8 cellular contexts compared by ENCODE assay signal in the genomic region with DNA sequence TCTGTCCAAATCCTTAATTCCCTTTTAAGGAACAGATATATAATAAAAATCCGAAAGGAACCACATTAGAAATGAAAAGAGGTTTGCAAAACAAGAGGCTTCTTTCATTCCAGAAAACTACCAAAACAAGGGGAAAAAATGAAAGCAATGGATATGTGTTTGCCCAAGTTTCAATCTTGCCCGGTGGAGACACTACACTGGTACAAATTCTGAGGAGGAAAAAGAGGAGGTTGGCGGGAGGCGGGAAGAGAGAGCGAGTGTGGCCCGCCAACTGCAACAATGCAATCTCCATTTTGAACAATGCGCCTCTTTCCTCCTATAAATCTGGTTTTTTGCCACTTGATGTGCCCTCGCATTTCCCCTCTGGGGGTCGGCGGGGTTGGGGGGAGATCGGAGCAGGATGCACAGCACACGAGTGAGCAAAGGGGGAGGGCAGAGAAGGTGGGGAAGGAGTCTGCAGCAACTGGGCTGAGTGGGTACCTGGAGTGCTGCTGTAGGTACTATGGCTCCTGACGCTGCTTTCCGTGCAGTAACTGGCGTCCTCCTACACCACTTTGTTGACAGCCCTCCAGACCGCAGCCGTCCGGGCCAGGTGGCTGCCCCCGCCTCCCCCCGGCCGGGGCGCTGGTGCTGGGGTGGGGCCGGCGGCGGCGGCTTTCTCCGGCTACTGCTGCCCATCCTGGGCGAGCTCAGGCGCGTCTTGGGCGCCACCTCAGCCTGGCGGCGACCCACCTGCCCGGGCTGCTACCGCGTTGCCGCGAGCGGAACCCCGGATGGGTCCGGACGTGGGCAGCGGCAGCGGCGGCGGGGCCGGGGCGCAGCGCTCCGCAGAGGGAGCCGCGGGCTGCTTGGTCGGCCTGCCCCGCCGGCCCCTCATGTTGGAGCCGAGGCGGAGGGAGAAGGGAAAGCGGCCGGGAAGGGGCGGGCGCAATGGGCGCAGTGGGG.
DNase-seq lines count a peak whose midpoint lies in the region; ATAC-seq and TF ChIP-seq lines count a peak whose summit lies in the region.

No MANE protein-coding gene starts in this region.

- WGBS in upper lobe of left lung, 2 donors, result 1 to 2% methylated on average over 15 to 48 of the region's 62 CpGs

- peaks cover 37% of the 10 kb centered on the region for H3K36me3 Mint-ChIP-seq in activated T-helper 2 cell treated with anti-CD3 and anti-CD28 coated beads, Interferon-gamma antibody, Interleukin-2, Interleukin-4, amounts not matched to agents 10 μg/mL and 5 μg/mL and 100 μg/mL, durations not matched to agents 14 hours and 24 hours and 36 hours (ENCODE audit: low read depth)

- no peak for TF ChIP-seq EP300 in upper lobe of left lung (IDR thresholded peaks at IDR 0.05)

- DNase-seq in EH (ENCODE audit: low read depth) (peak; percentile 67), H7 (peak; percentile 84), M059J (ENCODE audit: low read depth) (peak; percentile 80), globus pallidus (ENCODE audit: low spot score) (peak; percentile 74), upper lobe of left lung (peak; percentile 87 to 94), NCI-H2029 (lab: John Stamatoyannopoulos, UW) (no peak)
- peak; percentile 80 for DNase-seq in activated T-helper 2 cell treated with anti-CD3 and anti-CD28 coated beads, Interferon-gamma antibody, Interleukin-2, Interleukin-4, amounts not matched to agents 10 μg/mL and 5 μg/mL and 100 μg/mL, durations not matched to agents 14 hours and 24 hours and 36 hours (ENCODE audit: low spot score)

- peak overlapping the region; percentile 85 for H3K4me3 Mint-ChIP-seq in activated T-helper 2 cell treated with anti-CD3 and anti-CD28 coated beads, Interferon-gamma antibody, Interleukin-2, Interleukin-4, amounts not matched to agents 10 μg/mL and 5 μg/mL and 100 μg/mL, durations not matched to agents 14 hours and 24 hours and 36 hours (ENCODE audit: low read depth)

- H3K4me2 ChIP-seq in parathyroid adenoma (ENCODE audit: low read length), result peak overlapping the region; percentile 61

- no peaks in the 10 kb centered on the region for H3K9me3 Mint-ChIP-seq in activated T-helper 2 cell treated with anti-CD3 and anti-CD28 coated beads, Interferon-gamma antibody, Interleukin-2, Interleukin-4, amounts not matched to agents 10 μg/mL and 5 μg/mL and 100 μg/mL, durations not matched to agents 14 hours and 24 hours and 36 hours

- peak; percentile 58 to 74 for ATAC-seq in upper lobe of left lung (ENCODE audit: low FRiP score in 2 of 2)

- H3K9me3 ChIP-seq in parathyroid adenoma (ENCODE audit: control insufficient read depth, low read length), result no peaks in the 10 kb centered on the region
- H3K9me3 ChIP-seq in upper lobe of left lung, result no peaks in the 10 kb centered on the region

- H3K4me1 ChIP-seq in parathyroid adenoma (peaks cover 11% of the 10 kb centered on the region), upper lobe of left lung (peaks cover 4 to 41% (median 20%) of the 10 kb centered on the region in 4 donors)

- H3K4me3 ChIP-seq in H7 (ENCODE audit: insufficient read depth, low read depth, low read length), result peak overlapping the region; percentile 73
- H3K4me3 ChIP-seq in parathyroid adenoma (ENCODE audit: low read depth, low read length), result peak overlapping the region; percentile 42
- peak overlapping the region; percentile 45 to 76 (median 66) for H3K4me3 ChIP-seq in upper lobe of left lung

- peaks cover 39% of the 10 kb centered on the region for H3K4me1 Mint-ChIP-seq in activated T-helper 2 cell treated with anti-CD3 and anti-CD28 coated beads, Interferon-gamma antibody, Interleukin-2, Interleukin-4, amounts not matched to agents 10 μg/mL and 5 μg/mL and 100 μg/mL, durations not matched to agents 14 hours and 24 hours and 36 hours (ENCODE audit: low read depth)

- H3K9ac ChIP-seq in parathyroid adenoma, result no peak overlapping the region

- TF ChIP-seq POLR2A in upper lobe of left lung (IDR thresholded peaks at IDR 0.05), result peak in 3 of 4 donors; percentile 46 to 66 (median 48)

- H3K27ac Mint-ChIP-seq in activated T-helper 2 cell treated with anti-CD3 and anti-CD28 coated beads, Interferon-gamma antibody, Interleukin-2, Interleukin-4, amounts not matched to agents 10 μg/mL and 5 μg/mL and 100 μg/mL, durations not matched to agents 14 hours and 24 hours and 36 hours, result peak overlapping the region; percentile 91

- TF ChIP-seq CTCF in parathyroid adenoma (IDR thresholded peaks at IDR 0.05), result no peak
- TF ChIP-seq CTCF in upper lobe of left lung (IDR thresholded peaks at IDR 0.05), result peak in 1 of 6 experiments; percentile 31

- peak overlapping the region; percentile 86 for H2AFZ ChIP-seq in parathyroid adenoma

- H3K27me3 Mint-ChIP-seq in activated T-helper 2 cell treated with anti-CD3 and anti-CD28 coated beads, Interferon-gamma antibody, Interleukin-2, Interleukin-4, amounts not matched to agents 10 μg/mL and 5 μg/mL and 100 μg/mL, durations not matched to agents 14 hours and 24 hours and 36 hours (ENCODE audit: low read depth), result no peaks in the 10 kb centered on the region

- H3K36me3 ChIP-seq in H7 (replicated peaks; ENCODE audit: control insufficient read depth, insufficient read depth, low read length), result 0 out of 2 replicates have a peak, but pooled peaks cover 3% of the 10 kb centered on the region
- H3K36me3 ChIP-seq in parathyroid adenoma (ENCODE audit: control insufficient read depth, insufficient read depth, low read length), result no peaks in the 10 kb centered on the region
- no peaks in the 10 kb centered on the region for H3K36me3 ChIP-seq in upper lobe of left lung

- H3K27ac ChIP-seq in parathyroid adenoma (peak overlapping the region; percentile 85), upper lobe of left lung (peak overlapping the region; percentile 87 to 95 (median 88))

- H3K27me3 ChIP-seq in H7 (ENCODE audit: control insufficient read depth, insufficient read depth, low read length), result no peaks in the 10 kb centered on the region
- no peaks in the 10 kb centered on the region for H3K27me3 ChIP-seq in parathyroid adenoma (ENCODE audit: control insufficient read depth, insufficient read depth, low read length)
- H3K27me3 ChIP-seq in upper lobe of left lung, result no peaks in the 10 kb centered on the region

- peaks cover 17% of the 10 kb centered on the region for H3K79me2 ChIP-seq in parathyroid adenoma

- intact Hi-C loops in activated T-helper 2 cell treated with anti-CD3 and anti-CD28 coated beads, Interferon-gamma antibody, Interleukin-2, Interleukin-4, amounts not matched to agents 10 μg/mL and 5 μg/mL and 100 μg/mL, durations not matched to agents 14 hours and 24 hours and 36 hours (cut with micrococcal nuclease), result no loop called here
